10 cellular contexts compared by ENCODE assay signal in genomic region chr1:193367863-193368262, GRCh38.
A peak's percentile ranks its signal among the peaks of the same experiment; 100 is the strongest.
DNase-seq lines count a peak whose midpoint lies in the region; ATAC-seq, FAIRE-seq and TF ChIP-seq lines count a peak whose summit lies in the region.
"Had no signal": no experiment of that assay in that cellular context is flagged by ENCODE, and none has a peak within 500 bp of the region (broad histone marks: within the 10 kb centered on the region; RNA-seq: fewer than 3 reads in every experiment).

No MANE protein-coding gene starts in this region.

- no peak for TF ChIP-seq POLR2A in GM12892 (IDR thresholded peaks at IDR 0.05; ENCODE audit: low read depth, low read length)

- H3K27me3 Mint-ChIP-seq in CD4-positive, CD25-positive, alpha-beta regulatory T cell, result no peaks in the 10 kb centered on the region
- H3K27me3 Mint-ChIP-seq in activated T-helper 1 cell treated with anti-CD3 and anti-CD28 coated beads, Interleukin-12 subunit alpha, Interleukin-12 subunit beta, Interleukin-2, Interleukin-4 antibody, amounts not matched to agents 30 ng/mL and 10 ng/mL and 1 ng/mL, durations not matched to agents 14 hours and 24 hours and 36 hours (ENCODE audit: insufficient read depth), result no peaks in the 10 kb centered on the region

- no peaks in the 10 kb centered on the region for H3K4me1 ChIP-seq in CD4-positive, CD25-positive, alpha-beta regulatory T cell (ENCODE audit: control insufficient read depth, insufficient read depth, low read length, poor library complexity, severe bottlenecking)

- H3K9me3 ChIP-seq in CD4-positive, CD25-positive, alpha-beta regulatory T cell (ENCODE audit: control insufficient read depth in 2 of 2, low read length in 2 of 2), result no peaks in the 10 kb centered on the region
- no peaks in the 10 kb centered on the region for H3K9me3 ChIP-seq in WERI-Rb-1 (ENCODE audit: severe bottlenecking)

- H3K4me1 Mint-ChIP-seq in CD4-positive, CD25-positive, alpha-beta regulatory T cell, result peaks cover 0 to 24% (median 15%) of the 10 kb centered on the region in 4 donors
- peaks cover 6% of the 10 kb centered on the region for H3K4me1 Mint-ChIP-seq in activated T-helper 1 cell treated with anti-CD3 and anti-CD28 coated beads, Interleukin-12 subunit alpha, Interleukin-12 subunit beta, Interleukin-2, Interleukin-4 antibody, amounts not matched to agents 30 ng/mL and 10 ng/mL and 1 ng/mL, durations not matched to agents 14 hours and 24 hours and 36 hours (ENCODE audit: low read depth)

- H3K36me3 Mint-ChIP-seq in CD4-positive, CD25-positive, alpha-beta regulatory T cell, result no peaks in the 10 kb centered on the region
- no peaks in the 10 kb centered on the region for H3K36me3 Mint-ChIP-seq in activated T-helper 1 cell treated with anti-CD3 and anti-CD28 coated beads, Interleukin-12 subunit alpha, Interleukin-12 subunit beta, Interleukin-2, Interleukin-4 antibody, amounts not matched to agents 30 ng/mL and 10 ng/mL and 1 ng/mL, durations not matched to agents 14 hours and 24 hours and 36 hours (ENCODE audit: low read depth)

- peak overlapping the region; percentile 75 to 91 (median 83) for H3K27ac Mint-ChIP-seq in CD4-positive, CD25-positive, alpha-beta regulatory T cell
- H3K27ac Mint-ChIP-seq in activated T-helper 1 cell treated with anti-CD3 and anti-CD28 coated beads, Interleukin-12 subunit alpha, Interleukin-12 subunit beta, Interleukin-2, Interleukin-4 antibody, amounts not matched to agents 30 ng/mL and 10 ng/mL and 1 ng/mL, durations not matched to agents 14 hours and 24 hours and 36 hours, result no peak overlapping the region

- no peaks in the 10 kb centered on the region for H3K9me3 Mint-ChIP-seq in CD4-positive, CD25-positive, alpha-beta regulatory T cell
- no peaks in the 10 kb centered on the region for H3K9me3 Mint-ChIP-seq in activated T-helper 1 cell treated with anti-CD3 and anti-CD28 coated beads, Interleukin-12 subunit alpha, Interleukin-12 subunit beta, Interleukin-2, Interleukin-4 antibody, amounts not matched to agents 30 ng/mL and 10 ng/mL and 1 ng/mL, durations not matched to agents 14 hours and 24 hours and 36 hours

- TF ChIP-seq CTCF in WERI-Rb-1 (IDR thresholded peaks at IDR 0.05; ENCODE audit: low read depth, low read length), result no peak
- no peak for TF ChIP-seq CTCF in GM13977 (IDR thresholded peaks at IDR 0.05; ENCODE audit: extremely low read depth, insufficient read depth, missing control alignments)

- intact Hi-C loops in activated T-helper 1 cell treated with anti-CD3 and anti-CD28 coated beads, Interleukin-12 subunit alpha, Interleukin-12 subunit beta, Interleukin-2, Interleukin-4 antibody, amounts not matched to agents 30 ng/mL and 10 ng/mL and 1 ng/mL, durations not matched to agents 14 hours and 24 hours and 36 hours (cut with micrococcal nuclease), result no loop called here

- no peaks in the 10 kb centered on the region for H3K27me3 ChIP-seq in CD4-positive, CD25-positive, alpha-beta regulatory T cell (ENCODE audit: control insufficient read depth, insufficient read depth, low read length)
- no peaks in the 10 kb centered on the region for H3K27me3 ChIP-seq in WERI-Rb-1 (ENCODE audit: insufficient read depth, low read depth, severe bottlenecking)

- H3K36me3 ChIP-seq in CD4-positive, CD25-positive, alpha-beta regulatory T cell (ENCODE audit: control insufficient read depth, insufficient read depth, low read length), result no peaks in the 10 kb centered on the region
- H3K36me3 ChIP-seq in WERI-Rb-1, result no peaks in the 10 kb centered on the region

- H3K4me3 ChIP-seq in CD4-positive, CD25-positive, alpha-beta regulatory T cell (ENCODE audit: low read depth, low read length), result peak overlapping the region; percentile 80
- H3K4me3 ChIP-seq in WERI-Rb-1 (ENCODE audit: low read depth, low read length), result no peak overlapping the region

- H3K27ac ChIP-seq in CD4-positive, CD25-positive, alpha-beta regulatory T cell (ENCODE audit: insufficient read depth, low read length, poor library complexity, severe bottlenecking), result no peak overlapping the region
- no peak overlapping the region for H3K27ac ChIP-seq in WERI-Rb-1
- H3K27ac ChIP-seq: C4-2B had no signal

- peak overlapping the region; percentile 2 to 85 (median 56) for H3K4me3 Mint-ChIP-seq in CD4-positive, CD25-positive, alpha-beta regulatory T cell
- peak overlapping the region; percentile 44 for H3K4me3 Mint-ChIP-seq in activated T-helper 1 cell treated with anti-CD3 and anti-CD28 coated beads, Interleukin-12 subunit alpha, Interleukin-12 subunit beta, Interleukin-2, Interleukin-4 antibody, amounts not matched to agents 30 ng/mL and 10 ng/mL and 1 ng/mL, durations not matched to agents 14 hours and 24 hours and 36 hours

- FAIRE-seq in GM12892 (lab: Jason Lieb, UNC), result no peak

- no peak for DNase-seq in CD4-positive, CD25-positive, alpha-beta regulatory T cell
- DNase-seq in activated T-helper 1 cell treated with anti-CD3 and anti-CD28 coated beads, Interleukin-12 subunit alpha, Interleukin-12 subunit beta, Interleukin-2, Interleukin-4 antibody, amounts not matched to agents 30 ng/mL and 10 ng/mL and 1 ng/mL, durations not matched to agents 14 hours and 24 hours and 36 hours (ENCODE audit: low spot score), result no peak
- DNase-seq in WERI-Rb-1 (no peak), GM12892 (ENCODE audit: insufficient read length) (no peak), GM13977 (ENCODE audit: low spot score) (no peak), DMS114 treated with DMSO at 0.1 percent for 48 hours (lab: John Stamatoyannopoulos, UW; ENCODE audit: unreplicated experiment) (no peak)
- DNase-seq: left ventricle myocardium superior had no signal

- ATAC-seq in CD4-positive, CD25-positive, alpha-beta regulatory T cell (ENCODE audit: low read depth in 2 of 2), result peak; percentile 33 to 67
- peak; percentile 16 for ATAC-seq in GM19023 (IDR thresholded peaks at IDR 0.05; ENCODE audit: unreplicated experiment)
- ATAC-seq in HG02798 (IDR thresholded peaks at IDR 0.05; ENCODE audit: poor library complexity, unreplicated experiment), result peak; percentile 22
- ATAC-seq: left ventricle myocardium superior had no signal

- in situ Hi-C loops in GM13977 (cut with MboI; ENCODE audit: low pct_unique_long_range_greater_than_20kb, low sequenced_read_pairs, unreplicated experiment), result no loop called here
